8 cellular contexts compared by ENCODE assay signal in the genomic region with DNA sequence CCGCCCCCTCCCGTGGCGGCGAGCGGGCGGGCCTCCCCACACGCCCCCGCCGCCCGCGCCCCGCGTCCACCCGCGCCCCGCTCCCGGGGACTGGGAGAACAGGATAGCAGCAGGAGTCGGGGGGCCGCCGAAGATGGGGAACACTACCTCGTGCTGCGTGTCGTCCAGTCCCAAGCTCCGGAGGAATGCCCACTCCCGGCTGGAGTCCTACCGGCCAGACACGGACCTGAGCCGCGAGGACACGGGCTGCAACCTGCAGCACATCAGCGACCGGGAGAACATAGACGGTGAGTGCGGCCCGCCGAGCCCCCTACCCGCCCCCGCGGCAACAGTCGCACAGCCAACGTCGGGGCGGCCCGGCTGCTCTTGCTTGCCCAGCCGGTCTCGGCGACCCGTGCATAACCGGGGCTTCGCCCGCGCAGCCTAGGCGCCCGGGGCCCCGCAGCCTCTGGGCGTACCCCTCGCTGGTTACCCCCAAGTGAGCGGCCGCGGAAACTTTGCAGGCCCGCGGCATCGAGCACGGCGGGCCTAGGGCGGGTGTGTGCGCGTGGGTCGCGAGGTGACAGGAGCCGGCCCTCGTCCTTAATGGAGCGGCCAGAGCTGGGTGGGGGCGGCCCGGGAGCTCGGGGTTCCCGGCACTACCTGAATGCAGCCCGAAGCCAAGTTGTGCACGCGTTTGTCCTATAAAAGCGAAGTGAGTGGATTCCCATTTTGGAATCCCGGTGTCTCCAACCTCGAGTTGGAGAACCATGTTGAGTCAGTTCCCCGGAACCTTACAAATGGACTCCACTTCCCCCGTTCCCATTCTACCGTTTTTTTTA. TPM values are rescaled to one million over a fixed set of nuclear protein-coding genes. Genes with fewer than 3 reads are reported as not detected.
DNase-seq lines count a peak whose midpoint lies in the region; ATAC-seq and FAIRE-seq lines count a peak whose summit lies in the region.

No MANE protein-coding gene starts in this region.

- peak overlapping the region; percentile 81 for H3K4me3 ChIP-seq in CD4-positive, CD25-positive, alpha-beta regulatory T cell (ENCODE audit: low read depth, low read length)
- peak overlapping the region; percentile 80 to 99 for H3K4me3 ChIP-seq in esophagus (ENCODE audit: low read depth in 1 of 2, low read length in 2 of 2)

- ATAC-seq in CD4-positive, CD25-positive, alpha-beta regulatory T cell (ENCODE audit: low read depth in 2 of 2), result peak in 1 of 2 donors; percentile 0
- ATAC-seq in GM21526 (IDR thresholded peaks at IDR 0.05; ENCODE audit: low FRiP score, unreplicated experiment), result peak; percentile 4
- peak; percentile 16 to 24 for ATAC-seq in naive thymus-derived CD8-positive, alpha-beta T cell

- peak; percentile 14 to 33 (median 28) for DNase-seq in CD4-positive, CD25-positive, alpha-beta regulatory T cell
- DNase-seq in LHCN-M2 (ENCODE audit: low read depth) (peak; percentile 36), activated T-cell treated with anti-CD3 and anti-CD28 coated beads for 48 hours (ENCODE audit: low read depth) (peak; percentile 35), urothelium cell line (ENCODE audit: low spot score) (peak; percentile 45), foreskin melanocyte (no peak)
- DNase-seq in naive thymus-derived CD8-positive, alpha-beta T cell, result peak in 9 of 10 donors; percentile 5 to 44 (median 36)

- H3K9me3 ChIP-seq in CD4-positive, CD25-positive, alpha-beta regulatory T cell (ENCODE audit: control insufficient read depth in 2 of 2, low read length in 2 of 2), result no peaks in the 10 kb centered on the region
- H3K9me3 ChIP-seq in esophagus (ENCODE audit: control insufficient read depth in 2 of 2, insufficient read depth in 1 of 2, low read depth in 1 of 2, low read length in 1 of 2), result no peaks in the 10 kb centered on the region

- no peaks in the 10 kb centered on the region for H3K27me3 ChIP-seq in CD4-positive, CD25-positive, alpha-beta regulatory T cell (ENCODE audit: control insufficient read depth, insufficient read depth, low read length)
- no peaks in the 10 kb centered on the region for H3K27me3 ChIP-seq in esophagus (ENCODE audit: control insufficient read depth in 1 of 2, insufficient read depth in 2 of 2, low read length in 2 of 2)

- 0 to 1% methylated on average over 74 to 86 of the region's 86 CpGs for WGBS in esophagus, 2 donors

- peak overlapping the region; percentile 47 for H3K27ac ChIP-seq in CD4-positive, CD25-positive, alpha-beta regulatory T cell (ENCODE audit: insufficient read depth, low read length, poor library complexity, severe bottlenecking)
- peak overlapping the region in 1 of 2 donors; percentile 81 for H3K27ac ChIP-seq in esophagus (ENCODE audit: low read depth in 2 of 2, low read length in 1 of 2)

- peaks cover 60% of the 10 kb centered on the region for H3K4me1 ChIP-seq in CD4-positive, CD25-positive, alpha-beta regulatory T cell (ENCODE audit: control insufficient read depth, insufficient read depth, low read length, poor library complexity, severe bottlenecking)
- no peaks in the 10 kb centered on the region for H3K4me1 ChIP-seq in esophagus (ENCODE audit: control insufficient read depth in 2 of 2, insufficient read depth in 2 of 2, low read length in 1 of 2)

- H3K27ac Mint-ChIP-seq in CD4-positive, CD25-positive, alpha-beta regulatory T cell, result peak overlapping the region in 2 of 3 donors; percentile 76 to 81
- H3K27ac Mint-ChIP-seq in naive thymus-derived CD8-positive, alpha-beta T cell, result peak overlapping the region; percentile 67 to 93 (median 82)

- peaks cover 45 to 80% (median 61%) of the 10 kb centered on the region in 4 donors for H3K4me1 Mint-ChIP-seq in CD4-positive, CD25-positive, alpha-beta regulatory T cell
- H3K4me1 Mint-ChIP-seq in naive thymus-derived CD8-positive, alpha-beta T cell, result peaks cover 45 to 78% (median 74%) of the 10 kb centered on the region in 4 donors

- H3K9me3 Mint-ChIP-seq in CD4-positive, CD25-positive, alpha-beta regulatory T cell, result no peaks in the 10 kb centered on the region
- H3K9me3 Mint-ChIP-seq in naive thymus-derived CD8-positive, alpha-beta T cell, result no peaks in the 10 kb centered on the region

- H3K4me3 Mint-ChIP-seq in CD4-positive, CD25-positive, alpha-beta regulatory T cell, result peak overlapping the region; percentile 76 to 94 (median 88)
- peak overlapping the region; percentile 82 to 91 (median 86) for H3K4me3 Mint-ChIP-seq in naive thymus-derived CD8-positive, alpha-beta T cell

- H3K27me3 Mint-ChIP-seq in CD4-positive, CD25-positive, alpha-beta regulatory T cell, result no peaks in the 10 kb centered on the region
- no peaks in the 10 kb centered on the region for H3K27me3 Mint-ChIP-seq in naive thymus-derived CD8-positive, alpha-beta T cell

- H3K36me3 Mint-ChIP-seq in CD4-positive, CD25-positive, alpha-beta regulatory T cell, result peaks cover 10% of the 10 kb centered on the region
- H3K36me3 Mint-ChIP-seq in naive thymus-derived CD8-positive, alpha-beta T cell, result peaks cover 0 to 10% (median 3%) of the 10 kb centered on the region in 3 donors

- no peak for FAIRE-seq in urothelium cell line (lab: Jason Lieb, UNC)

- no peaks in the 10 kb centered on the region for H3K36me3 ChIP-seq in CD4-positive, CD25-positive, alpha-beta regulatory T cell (ENCODE audit: control insufficient read depth, insufficient read depth, low read length)
- no peaks in the 10 kb centered on the region for H3K36me3 ChIP-seq in esophagus (ENCODE audit: control insufficient read depth in 2 of 2, insufficient read depth in 2 of 2, low read length in 1 of 2)

- POLR2A ChIA-PET in naive thymus-derived CD8-positive, alpha-beta T cell (lab: Charles Lee), result interaction anchor here (1.6 to 1.8 kb wide), 2 partner anchors 9 to 211 kb away, joined by 4 to 6 read pairs; a partner anchor contains a TSS

RNA-seq across cellular contexts. Expression of a gene that starts 0.8 kb away (rescaled TPM):
- total RNA-seq in CD4-positive, CD25-positive, alpha-beta regulatory T cell, result 58.3 TPM
- 10 to 100 TPM in 2 of 4 donors, 1 to 10 TPM in 2; 6.4 to 21.1 (median 9.8) TPM for polyA plus RNA-seq in CD4-positive, CD25-positive, alpha-beta regulatory T cell
- total RNA-seq in LHCN-M2 (2014; rRNA removed), result 51.6 and 63.7 TPM in 2 replicates
- 114 TPM for polyA plus RNA-seq in LHCN-M2 (2012)
- 10 to 100 TPM; 15.1 TPM for polyA plus RNA-seq in esophagus
- 10 to 100 TPM; 72.6 to 78.6 TPM for total RNA-seq in naive thymus-derived CD8-positive, alpha-beta T cell
- 10 to 100 TPM; 11.0 to 25.5 (median 24.0) TPM for polyA plus RNA-seq in naive thymus-derived CD8-positive, alpha-beta T cell
